Comparison of ENCODE assay signal across 1 cellular context in genomic region chr11:47161134-47161854, GRCh38.
TF ChIP-seq lines count a peak whose summit lies in the region.

No MANE protein-coding gene starts in this region.

TF ChIP-seq in K562, 482 proteins besides CTCF, POLR2A, EP300 and RAD21:
- TF ChIP-seq ZBTB7A (IDR thresholded peaks at IDR 0.05; ENCODE audit: borderline replicate concordance, control insufficient read depth, low read depth, low read length), result peak; percentile 66; the same call in 1 of the 2 replicates
- peak; percentile 8 for TF ChIP-seq RBM22 (IDR thresholded peaks at IDR 0.05; ENCODE audit: low read depth, low read length, poor library complexity, severe bottlenecking)
- 0 out of 2 replicates have a peak, but pooled peaks have one; percentile 28 for TF ChIP-seq SIN3B (IDR thresholded peaks at IDR 0.05; ENCODE audit: low read depth)
- 0 out of 2 replicates have a peak, but pooled peaks have one; percentile 22 for TF ChIP-seq CC2D1A (IDR thresholded peaks at IDR 0.05)
- no peak; the same call in 1 of the 2 replicates for TF ChIP-seq SOX6 (IDR thresholded peaks at IDR 0.05)
- peak; percentile 84; the same call in 1 of the 2 replicates for TF ChIP-seq STAG1 (CRISPR knock-in tag; IDR thresholded peaks at IDR 0.05; ENCODE audit: borderline replicate concordance)
- 0 out of 2 replicates have a peak, but pooled peaks have one; percentile 41 for TF ChIP-seq MYNN (IDR thresholded peaks at IDR 0.05)
- TF ChIP-seq MYNN (CRISPR knock-in tag; IDR thresholded peaks at IDR 0.05), result no peak
- TF ChIP-seq ATF2 (CRISPR knock-in tag; IDR thresholded peaks at IDR 0.05), result no peak
- TF ChIP-seq RNF219 (CRISPR knock-in tag; IDR thresholded peaks at IDR 0.05), result no peak
- TF ChIP-seq ETV1 (tag; conservative IDR thresholded peaks at IDR 0.05; ENCODE audit: low read depth), result no peak
- peak; percentile 41; the same call in 1 of the 2 replicates for TF ChIP-seq RB1 (IDR thresholded peaks at IDR 0.05; ENCODE audit: low read depth)
- 0 out of 2 replicates have a peak, but pooled peaks have one; percentile 41 for TF ChIP-seq ZNF12 (CRISPR knock-in tag; IDR thresholded peaks at IDR 0.05)
- TF ChIP-seq CEBPG (CRISPR knock-in tag; IDR thresholded peaks at IDR 0.05), result no peak
- no peak for TF ChIP-seq CEBPG (tag; conservative IDR thresholded peaks at IDR 0.05 in 1 of 2, IDR thresholded peaks at IDR 0.05 in 1 of 2)
- TF ChIP-seq CTCFL (IDR thresholded peaks at IDR 0.05; ENCODE audit: borderline replicate concordance, insufficient read depth, low read depth, low read length, poor library complexity, severe bottlenecking), result peak; percentile 94
- TF ChIP-seq SUPT5H (IDR thresholded peaks at IDR 0.05), result peak; percentile 12; the same call in 1 of the 2 replicates
- 0 out of 2 replicates have a peak, but pooled peaks have one; percentile 44 for TF ChIP-seq SP1 (CRISPR knock-in tag; IDR thresholded peaks at IDR 0.05)
- 0 out of 2 replicates have a peak, but pooled peaks have one; percentile 19 for TF ChIP-seq PML (IDR thresholded peaks at IDR 0.05; ENCODE audit: low read length)
- TF ChIP-seq SMC3 (conservative IDR thresholded peaks at IDR 0.05; ENCODE audit: insufficient read depth, low read depth, low read length), result peak; percentile 72
- TF ChIP-seq MAZ (CRISPR knock-in tag; conservative IDR thresholded peaks at IDR 0.05 in 1 of 2, IDR thresholded peaks at IDR 0.05 in 1 of 2), result peak in 1 of 2 experiments; percentile 16; a peak in 2 of 4 replicates
- TF ChIP-seq ETV5 (CRISPR knock-in tag; IDR thresholded peaks at IDR 0.05; ENCODE audit: low read depth), result peak; percentile 43; the same call in 1 of the 2 replicates
- TF ChIP-seq POLR2G (IDR thresholded peaks at IDR 0.05; ENCODE audit: low read depth, low read length), result peak; percentile 58; the same call in 1 of the 2 replicates
- peak; percentile 43; the same call in 1 of the 2 replicates for TF ChIP-seq POLR2AphosphoS2 (IDR thresholded peaks at IDR 0.05; ENCODE audit: low read length)
- TF ChIP-seq CREM (IDR thresholded peaks at IDR 0.05; ENCODE audit: low read depth), result 0 out of 2 replicates have a peak, but pooled peaks have one; percentile 37
- peak; percentile 28; the same call in 1 of the 2 replicates for TF ChIP-seq RBFOX2 (IDR thresholded peaks at IDR 0.05; ENCODE audit: low read depth, low read length)
- no peak for TF ChIP-seq SREBF2 (CRISPR knock-in tag; IDR thresholded peaks at IDR 0.05)
- peak; percentile 53; the same call in 1 of the 2 replicates for TF ChIP-seq POLR2AphosphoS5 (IDR thresholded peaks at IDR 0.05; ENCODE audit: control insufficient read depth, insufficient read depth, low read depth, low read length)
